Comparison of ENCODE assay signal across 23 cellular contexts in the genomic region with DNA sequence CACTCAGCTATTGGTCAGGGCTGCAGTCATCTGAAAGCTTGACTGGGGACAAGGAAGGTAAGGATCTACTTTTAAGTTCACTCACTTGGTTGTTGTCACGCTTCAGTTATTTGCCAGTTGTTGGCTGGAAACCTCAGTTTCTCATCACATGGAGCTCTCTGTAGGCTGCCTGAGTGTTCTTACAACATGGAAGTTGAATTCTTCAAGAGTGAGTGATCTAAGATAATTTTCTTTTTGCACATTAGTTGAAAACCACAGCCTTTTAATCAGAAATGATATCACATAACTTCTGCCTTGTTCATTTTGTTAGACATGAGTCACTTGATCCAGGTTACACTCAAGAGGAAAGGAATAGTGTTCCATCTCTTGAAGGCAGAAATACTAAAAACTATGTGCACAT.
DNase-seq lines count a peak whose midpoint lies in the region; ATAC-seq, FAIRE-seq and TF ChIP-seq lines count a peak whose summit lies in the region.
"Had no signal": no experiment of that assay in that cellular context is flagged by ENCODE, and none has a peak within 500 bp of the region (broad histone marks: within the 10 kb centered on the region; RNA-seq: fewer than 3 reads in every experiment).

No MANE protein-coding gene starts in this region.

- H3K4me1 ChIP-seq in breast epithelium (no peaks in the 10 kb centered on the region), astrocyte (ENCODE audit: insufficient read depth, low read length) (peaks cover 5% of the 10 kb centered on the region), left lung (no peaks in the 10 kb centered on the region), colonic mucosa (no peaks in the 10 kb centered on the region)
- H3K4me1 ChIP-seq: heart right ventricle, psoas muscle, thyroid gland had no signal

- no peaks in the 10 kb centered on the region for H3K4me1 Mint-ChIP-seq in MCF 10A (ENCODE audit: insufficient read depth, unreplicated experiment)
- no peaks in the 10 kb centered on the region for H3K4me1 Mint-ChIP-seq in astrocyte (ENCODE audit: low read depth, unreplicated experiment)
- H3K4me1 Mint-ChIP-seq: IgD-negative memory B cell; nephron progenitor cell; stimulated activated memory B cell treated with anti-CD40 and anti-IgM and Interleukin-4, amounts not matched to agents 10 μg/mL and 1 μg/mL and 100 μg/mL, for 72 hours; T-helper 17 cell had no signal

- POLR2A ChIA-PET in MCF 10A (lab: Yijun Ruan, JAX), result no interaction called here

- no peak for TF ChIP-seq POLR2A in breast epithelium (IDR thresholded peaks at IDR 0.05)

- H3K36me3 Mint-ChIP-seq in MCF 10A (ENCODE audit: insufficient read depth, unreplicated experiment), result no peaks in the 10 kb centered on the region
- peaks cover 1% of the 10 kb centered on the region for H3K36me3 Mint-ChIP-seq in astrocyte (ENCODE audit: low read depth, unreplicated experiment)
- H3K36me3 Mint-ChIP-seq: activated naive CD8-positive, alpha-beta T cell; IgD-negative memory B cell; stimulated activated memory B cell treated with anti-CD40 and anti-IgM and Interleukin-4, amounts not matched to agents 10 μg/mL and 1 μg/mL and 100 μg/mL, for 72 hours had no signal

- no peaks in the 10 kb centered on the region for H4K20me1 ChIP-seq in astrocyte (ENCODE audit: insufficient read depth, low read length)
- H4K20me1 ChIP-seq: BLaER1 treated with 17β-estradiol and CSF1 and Interleukin-3, amounts not matched to agents 10 nM and 100 nM had no signal

- H3K27ac Mint-ChIP-seq in MCF 10A (ENCODE audit: low read depth, unreplicated experiment), result peak overlapping the region; percentile 64
- H3K27ac Mint-ChIP-seq in astrocyte (ENCODE audit: unreplicated experiment), result peak overlapping the region; percentile 12
- H3K27ac Mint-ChIP-seq: activated naive CD8-positive, alpha-beta T cell; IgD-negative memory B cell; nephron progenitor cell; stimulated activated memory B cell treated with anti-CD40 and anti-IgM and Interleukin-4, amounts not matched to agents 10 μg/mL and 1 μg/mL and 100 μg/mL, for 72 hours; T-helper 17 cell had no signal

- H3K27me3 Mint-ChIP-seq in MCF 10A (ENCODE audit: insufficient read depth, unreplicated experiment) (no peaks in the 10 kb centered on the region), astrocyte (ENCODE audit: low read depth, unreplicated experiment) (no peaks in the 10 kb centered on the region)
- H3K27me3 Mint-ChIP-seq: activated naive CD8-positive, alpha-beta T cell; IgD-negative memory B cell; stimulated activated memory B cell treated with anti-CD40 and anti-IgM and Interleukin-4, amounts not matched to agents 10 μg/mL and 1 μg/mL and 100 μg/mL, for 72 hours; T-helper 17 cell had no signal

- H3K9me3 Mint-ChIP-seq in MCF 10A (ENCODE audit: unreplicated experiment) (peaks cover 7% of the 10 kb centered on the region), astrocyte (ENCODE audit: unreplicated experiment) (peaks cover 3% of the 10 kb centered on the region)
- H3K9me3 Mint-ChIP-seq: stimulated activated memory B cell treated with anti-CD40 and anti-IgM and Interleukin-4, amounts not matched to agents 10 μg/mL and 1 μg/mL and 100 μg/mL, for 72 hours had no signal

- no peak overlapping the region for H3K4me3 Mint-ChIP-seq in MCF 10A (ENCODE audit: unreplicated experiment)
- no peak overlapping the region for H3K4me3 Mint-ChIP-seq in astrocyte (ENCODE audit: unreplicated experiment)
- H3K4me3 Mint-ChIP-seq: activated naive CD8-positive, alpha-beta T cell; IgD-negative memory B cell; nephron progenitor cell; stimulated activated memory B cell treated with anti-CD40 and anti-IgM and Interleukin-4, amounts not matched to agents 10 μg/mL and 1 μg/mL and 100 μg/mL, for 72 hours; T-helper 17 cell had no signal

- H3K4me3 ChIP-seq in breast epithelium, result no peak overlapping the region
- no peak overlapping the region for H3K4me3 ChIP-seq in astrocyte (ENCODE audit: insufficient read depth, low read depth, low read length)
- no peak overlapping the region for H3K4me3 ChIP-seq in left lung
- no peak overlapping the region for H3K4me3 ChIP-seq in colonic mucosa
- H3K4me3 ChIP-seq: BLaER1 treated with 17β-estradiol and CSF1 and Interleukin-3, amounts not matched to agents 10 nM and 100 nM; heart right ventricle; psoas muscle; thyroid gland had no signal

- no peak for FAIRE-seq in astrocyte (lab: Jason Lieb, UNC)

- no peaks in the 10 kb centered on the region for H3K27me3 ChIP-seq in breast epithelium
- H3K27me3 ChIP-seq in astrocyte (ENCODE audit: insufficient read depth, low read length), result no peaks in the 10 kb centered on the region
- no peaks in the 10 kb centered on the region for H3K27me3 ChIP-seq in left lung
- H3K27me3 ChIP-seq in colonic mucosa, result no peaks in the 10 kb centered on the region
- H3K27me3 ChIP-seq: BLaER1 treated with 17β-estradiol and CSF1 and Interleukin-3, amounts not matched to agents 10 nM and 100 nM; heart right ventricle; thyroid gland had no signal

- CTCF ChIA-PET in MCF 10A (lab: Yijun Ruan, JAX), result no interaction called here

- BruUV-seq in MCF 10A (replicated peaks; lab: Mats Ljungman, UMichigan), result no TSS peak

- TF ChIP-seq CTCF in MCF 10A (IDR thresholded peaks at IDR 0.05; ENCODE audit: unreplicated experiment), result no peak
- TF ChIP-seq CTCF in breast epithelium (IDR thresholded peaks at IDR 0.05), result no peak
- no peak for TF ChIP-seq CTCF in astrocyte (IDR thresholded peaks at IDR 0.05; ENCODE audit: insufficient read depth, low read depth, low read length)
- no peak for TF ChIP-seq CTCF in left lung (IDR thresholded peaks at IDR 0.05)
- TF ChIP-seq CTCF in colonic mucosa (IDR thresholded peaks at IDR 0.05), result no peak

- no peaks in the 10 kb centered on the region for H3K79me2 ChIP-seq in astrocyte (ENCODE audit: insufficient read depth, low read length)

- H3K4me2 ChIP-seq in astrocyte (ENCODE audit: low read length), result no peak overlapping the region
- H3K4me2 ChIP-seq: BLaER1 treated with 17β-estradiol and CSF1 and Interleukin-3, amounts not matched to agents 10 nM and 100 nM had no signal

- no peak for ATAC-seq in activated CD4-positive, CD25-positive, alpha-beta regulatory T cell treated with anti-CD3 and anti-CD28 coated beads, Interleukin-2, amount 50 U/mL, for 24 hours
- no peak for ATAC-seq in left lung
- ATAC-seq: heart right ventricle; psoas muscle; stimulated activated memory B cell treated with anti-CD40 and anti-IgM and Interleukin-4, amounts not matched to agents 10 μg/mL and 1 μg/mL and 100 μg/mL, for 72 hours; T-helper 17 cell had no signal

- H2AFZ ChIP-seq in astrocyte (ENCODE audit: low read depth, low read length), result no peak overlapping the region

- no peaks in the 10 kb centered on the region for H3K36me3 ChIP-seq in breast epithelium
- H3K36me3 ChIP-seq in astrocyte (ENCODE audit: insufficient read depth, low read length), result no peaks in the 10 kb centered on the region
- no peaks in the 10 kb centered on the region for H3K36me3 ChIP-seq in left lung
- H3K36me3 ChIP-seq in colonic mucosa, result no peaks in the 10 kb centered on the region
- H3K36me3 ChIP-seq: BLaER1 treated with 17β-estradiol and CSF1 and Interleukin-3, amounts not matched to agents 10 nM and 100 nM; heart right ventricle; thyroid gland had no signal

- no peaks in the 10 kb centered on the region for H3K9me3 ChIP-seq in breast epithelium
- H3K9me3 ChIP-seq in astrocyte (ENCODE audit: insufficient read depth, low read depth, low read length), result peaks cover 3% of the 10 kb centered on the region
- H3K9me3 ChIP-seq in left lung, result peaks cover 0 to 9% of the 10 kb centered on the region in 2 donors
- no peaks in the 10 kb centered on the region for H3K9me3 ChIP-seq in colonic mucosa
- H3K9me3 ChIP-seq: thyroid gland had no signal

- no peak overlapping the region for H3K9ac ChIP-seq in astrocyte (ENCODE audit: low read length)
- no peak overlapping the region for H3K9ac ChIP-seq in colonic mucosa (ENCODE audit: low read depth in 2 of 2, low read length in 2 of 2)
- H3K9ac ChIP-seq: BLaER1 treated with 17β-estradiol and CSF1 and Interleukin-3, amounts not matched to agents 10 nM and 100 nM had no signal

- intact Hi-C loops in MCF 10A (cut with micrococcal nuclease), result no loop called here
- intact Hi-C loops in breast epithelium (cut with DNase I; ENCODE audit: low total_unique reads), result no loop called here
- intact Hi-C loops in left lung (cut with DNase I), result no loop called here
- intact Hi-C loops in colonic mucosa (cut with DNase I), result no loop called here

- peak; percentile 24 for DNase-seq in MCF 10A (ENCODE audit: unreplicated experiment)
- DNase-seq in breast epithelium (ENCODE audit: low spot score in 2 of 2), result no peak
- DNase-seq in astrocyte (ENCODE audit: low read depth), result peak; percentile 99
- peak; percentile 80 for DNase-seq in iris pigment epithelial cell (ENCODE audit: low read depth)
- no peak for DNase-seq in C1 segment of cervical spinal cord (lab: John Stamatoyannopoulos, UW)
- DNase-seq in left lung, result no peak
- DNase-seq in colonic mucosa, result no peak
- DNase-seq: 8988T; effector CD4-positive, alpha-beta T cell; heart right ventricle; NCI-H2029 treated with DMSO at 0.1 percent for 48 hours; NCI-H510A; nephron progenitor cell; psoas muscle; SHP77 treated with DMSO at 0.1 percent for 48 hours; stimulated activated CD4-positive, alpha-beta T cell treated with anti-CD3 and anti-CD28 coated beads, Interleukin-15, amount 100 ng/mL, for 24 hours; T-helper 17 cell; thyroid gland had no signal

- no peak overlapping the region for H3K27ac ChIP-seq in breast epithelium
- H3K27ac ChIP-seq in astrocyte (ENCODE audit: low read depth, low read length), result peak overlapping the region; percentile 27
- no peak overlapping the region for H3K27ac ChIP-seq in left lung
- H3K27ac ChIP-seq in colonic mucosa, result no peak overlapping the region
- H3K27ac ChIP-seq: BLaER1 treated with 17β-estradiol and CSF1 and Interleukin-3, amounts not matched to agents 10 nM and 100 nM; heart right ventricle; psoas muscle; thyroid gland had no signal

Comparison
In these comparisons a context has a peak if more than half of its experiments do, and no peak if none do; other contexts are left out.
1. DNase-seq: peak in MCF 10A (single experiment), astrocyte (single experiment) and iris pigment epithelial cell (single experiment); none in breast epithelium (0 of 2), C1 segment of cervical spinal cord (0 of 14), left lung (0 of 2) and colonic mucosa (single experiment).